Comparison of ENCODE assay signal across 8 cellular contexts in the genomic region with DNA sequence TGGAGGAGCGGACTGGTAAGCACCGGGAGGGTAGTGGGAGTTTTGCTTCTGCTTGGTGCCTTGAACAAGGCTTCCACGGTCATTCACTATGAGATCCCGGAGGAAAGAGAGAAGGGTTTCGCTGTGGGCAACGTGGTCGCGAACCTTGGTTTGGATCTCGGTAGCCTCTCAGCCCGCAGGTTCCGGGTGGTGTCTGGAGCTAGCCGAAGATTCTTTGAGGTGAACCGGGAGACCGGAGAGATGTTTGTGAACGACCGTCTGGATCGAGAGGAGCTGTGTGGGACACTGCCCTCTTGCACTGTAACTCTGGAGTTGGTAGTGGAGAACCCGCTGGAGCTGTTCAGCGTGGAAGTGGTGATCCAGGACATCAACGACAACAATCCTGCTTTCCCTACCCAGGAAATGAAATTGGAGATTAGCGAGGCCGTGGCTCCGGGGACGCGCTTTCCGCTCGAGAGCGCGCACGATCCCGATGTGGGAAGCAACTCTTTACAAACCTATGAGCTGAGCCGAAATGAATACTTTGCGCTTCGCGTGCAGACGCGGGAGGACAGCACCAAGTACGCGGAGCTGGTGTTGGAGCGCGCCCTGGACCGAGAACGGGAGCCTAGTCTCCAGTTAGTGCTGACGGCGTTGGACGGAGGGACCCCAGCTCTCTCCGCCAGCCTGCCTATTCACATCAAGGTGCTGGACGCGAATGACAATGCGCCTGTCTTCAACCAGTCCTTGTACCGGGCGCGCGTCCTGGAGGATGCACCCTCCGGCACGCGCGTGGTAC. TPM values are rescaled to one million over a fixed set of nuclear protein-coding genes. Genes with fewer than 3 reads are reported as not detected.
DNase-seq lines count a peak whose midpoint lies in the region; ATAC-seq, FAIRE-seq and TF ChIP-seq lines count a peak whose summit lies in the region.

No MANE protein-coding gene starts in this region.

- TF ChIP-seq EP300 in HepG2 (IDR thresholded peaks at IDR 0.05; ENCODE audit: low read depth in 2 of 2, low read length in 2 of 2) (no peak), HepG2 (CRISPR knock-in tag; IDR thresholded peaks at IDR 0.05; ENCODE audit: borderline replicate concordance) (no peak)

- intact Hi-C loops in colonic mucosa (cut with DNase I): loop anchor here (5.0 kb wide), 1 partner anchor 41 kb away; no protein-coding TSS in a partner anchor
- intact Hi-C loops in HepG2 (cut with micrococcal nuclease; ENCODE audit: unreplicated experiment): no loop called here

- DNase-seq in AG09309 (ENCODE audit: low read depth): peak; percentile 46
- DNase-seq in GM18507 (ENCODE audit: extremely low spot score, insufficient read length, low read depth): no peak
- DNase-seq in NT2/D1 (ENCODE audit: low read depth, low spot score): no peak
- DNase-seq in colonic mucosa: peak; percentile 63
- DNase-seq in HepG2 (ENCODE audit: low spot score): no peak
- DNase-seq in superior temporal gyrus (ENCODE audit: extremely low spot score): peak; percentile 61
- no peak for DNase-seq in stimulated activated CD8-positive, alpha-beta memory T cell treated with anti-CD3 and anti-CD28 coated beads, Interleukin-4, amount 100 ng/mL, for 48 hours

- H3K4me3 ChIP-seq in AG09309 (ENCODE audit: control insufficient read depth, low read depth, low read length) (peak overlapping the region; percentile 51), NT2/D1 (ENCODE audit: insufficient read length, low read depth) (peak overlapping the region; percentile 72), colonic mucosa (peak overlapping the region; percentile 46), HepG2 (replicated peaks in 1 of 3; ENCODE audit: insufficient read depth in 1 of 3, low read depth in 2 of 3, low read length in 3 of 3) (peak overlapping the region in 2 of 3 experiments; percentile 26 to 51; a peak in 3 of 6 replicates)

- in situ Hi-C loops in HepG2 (cut with HindIII; ENCODE audit: extremely low pct_ligation_motif_present, low pct_unique_long_range_greater_than_20kb): no loop called here

- no peaks in the 10 kb centered on the region for H3K9me3 ChIP-seq in NT2/D1 (ENCODE audit: insufficient read depth, low read length)
- no peaks in the 10 kb centered on the region for H3K9me3 ChIP-seq in colonic mucosa
- H3K9me3 ChIP-seq in HepG2 (ENCODE audit: low read length): no peaks in the 10 kb centered on the region

- CTCF ChIA-PET in HepG2 (lab: Yijun Ruan, JAX; ENCODE audit: low intra/inter-chr PET ratio, low total read pairs): no interaction called here

- no peak for TF ChIP-seq RAD21 in HepG2 (CRISPR knock-in tag; IDR thresholded peaks at IDR 0.05)

- no peaks in the 10 kb centered on the region for H3K79me2 ChIP-seq in HepG2 (ENCODE audit: insufficient read depth, low read length)

- peaks cover 4% of the 10 kb centered on the region for H3K4me1 ChIP-seq in NT2/D1 (ENCODE audit: insufficient read depth, insufficient read length)
- no peaks in the 10 kb centered on the region for H3K4me1 ChIP-seq in colonic mucosa
- H3K4me1 ChIP-seq in HepG2 (ENCODE audit: insufficient read depth, low read length): no peaks in the 10 kb centered on the region

- no peak for TF ChIP-seq POLR2A in HepG2 (IDR thresholded peaks at IDR 0.05; ENCODE audit: insufficient read depth in 1 of 2, low read depth in 2 of 2, low read length in 2 of 2)

- H3K27me3 ChIP-seq in NT2/D1 (ENCODE audit: insufficient read depth, insufficient read length): peaks cover 36% of the 10 kb centered on the region
- H3K27me3 ChIP-seq in colonic mucosa: no peaks in the 10 kb centered on the region
- H3K27me3 ChIP-seq in HepG2 (ENCODE audit: control insufficient read depth in 1 of 2, insufficient read depth in 2 of 2, low read length in 2 of 2): peaks cover 1 to 8% of the 10 kb centered on the region in 2 experiments; a peak in 2 of 5 replicates

- POLR2A ChIA-PET in HepG2 (lab: Yijun Ruan, JAX): no interaction called here

- peak; percentile 48 for FAIRE-seq in GM18507 (lab: Jason Lieb, UNC)
- FAIRE-seq in HepG2 (lab: Jason Lieb, UNC): no peak

- peak; percentile 21 for ATAC-seq in HG03064 (IDR thresholded peaks at IDR 0.05; ENCODE audit: low read depth, unreplicated experiment)
- ATAC-seq in HepG2: peak; percentile 60

- H4K20me1 ChIP-seq in HepG2 (ENCODE audit: insufficient read depth, low read length): no peaks in the 10 kb centered on the region

- H3K4me2 ChIP-seq in HepG2 (ENCODE audit: low read depth, low read length): peak overlapping the region; percentile 64

- H3K9ac ChIP-seq in NT2/D1 (ENCODE audit: insufficient read length, low read depth): peak overlapping the region; percentile 79
- peak overlapping the region; percentile 72 to 79 for H3K9ac ChIP-seq in colonic mucosa (ENCODE audit: low read depth in 2 of 2, low read length in 2 of 2)
- H3K9ac ChIP-seq in HepG2 (ENCODE audit: insufficient read depth, low read depth, low read length): no peak overlapping the region

- H2AFZ ChIP-seq in HepG2 (ENCODE audit: low read length): no peak overlapping the region

- TF ChIP-seq CTCF in AG09309 (IDR thresholded peaks at IDR 0.05; ENCODE audit: control insufficient read depth, insufficient read depth, low read depth, low read length, missing control alignments) (no peak), colonic mucosa (IDR thresholded peaks at IDR 0.05) (no peak), HepG2 (CRISPR knock-in tag; IDR thresholded peaks at IDR 0.05) (no peak)

- H3K36me3 ChIP-seq in NT2/D1 (ENCODE audit: insufficient read depth, insufficient read length, low read length) (no peaks in the 10 kb centered on the region), colonic mucosa (no peaks in the 10 kb centered on the region), HepG2 (replicated peaks in 1 of 2; ENCODE audit: control insufficient read depth in 1 of 2, insufficient read depth in 2 of 2, low read length in 2 of 2) (no peaks in the 10 kb centered on the region)

- BruUV-seq in HepG2 (replicated peaks; lab: Mats Ljungman, UMichigan): no TSS peak

- WGBS in HepG2 (ENCODE audit: low lambda C conversion rate): 72% methylated on average over 58 of the region's 58 CpGs

- H3K27ac ChIP-seq in colonic mucosa (peak overlapping the region; percentile 55), HepG2 (ENCODE audit: extremely low read length, insufficient read depth, low read length) (no peak overlapping the region)

RNA-seq across cellular contexts. Expression of a gene that starts 0.6 kb away (rescaled TPM):
- total RNA-seq in colonic mucosa (10 to 100 TPM; 13.1 to 22.2 TPM), HepG2 (2016; rRNA removed; fragmentation: Illumina TruSeq; extraction: Trizol) (0.20 and 0.21 TPM in 2 replicates)
- total RNA-seq in HepG2 (2016; cell fraction: cytosol; rRNA removed; fragmentation: Illumina TruSeq; extraction: Trizol; ENCODE audit: low read depth): not detected in 2 replicates
- total RNA-seq in HepG2 (2016; cell fraction: insoluble cytoplasmic fraction; rRNA removed; fragmentation: Illumina TruSeq; extraction: Trizol): 0.15 and 0.80 TPM in 2 replicates
- 0.22 and 0.34 TPM in 2 replicates for total RNA-seq in HepG2 (2016; cell fraction: membrane; rRNA removed; fragmentation: Illumina TruSeq; extraction: Trizol)
- 0.63 and 0.87 TPM in 2 replicates for total RNA-seq in HepG2 (2016; cell fraction: nucleus; rRNA removed; fragmentation: Illumina TruSeq; extraction: Trizol)
- polyA plus RNA-seq in HepG2 (2011; rRNA removed): 0.20 and 0.30 TPM in 2 replicates
- 0.11 and 0.19 TPM in 2 replicates for polyA plus RNA-seq in HepG2 (2011; cell fraction: cytosol; rRNA removed)
- 0.21 and 0.23 TPM in 2 replicates for polyA plus RNA-seq in HepG2 (2011; cell fraction: nucleus; rRNA removed)
- polyA plus RNA-seq in HepG2 (2012): 0.11 and 0.71 TPM in 2 replicates
- polyA plus RNA-seq in HepG2 (2016; cell fraction: cytosol; fragmentation: Illumina TruSeq; extraction: Trizol; ENCODE audit: low read depth): 0.09 and 0.20 TPM in 2 replicates
- polyA plus RNA-seq in HepG2 (2016; cell fraction: insoluble cytoplasmic fraction; fragmentation: Illumina TruSeq; extraction: Trizol; ENCODE audit: low read depth): 0.51 and 0.79 TPM in 2 replicates
- polyA plus RNA-seq in HepG2 (2016; cell fraction: membrane; fragmentation: Illumina TruSeq; extraction: Trizol; ENCODE audit: low read depth): 0.39 and 0.57 TPM in 2 replicates
- 3.5 and 4.2 TPM in 2 replicates for polyA plus RNA-seq in HepG2 (2016; cell fraction: nucleus; fragmentation: Illumina TruSeq; extraction: Trizol; ENCODE audit: insufficient read depth, low read depth)
- polyA minus RNA-seq in HepG2 (2011; rRNA and poly(A)+ RNA removed; ENCODE audit: low replicate concordance): 0.24 TPM in 1 of 2 replicates, not detected in the other
- 0.20 TPM in 1 of 2 replicates, not detected in the other for polyA minus RNA-seq in HepG2 (2011; cell fraction: cytosol; rRNA and poly(A)+ RNA removed)
- polyA minus RNA-seq in HepG2 (2011; cell fraction: nucleus; rRNA and poly(A)+ RNA removed): 0.77 and 0.87 TPM in 2 replicates

RNA-seq across cellular contexts. Expression of a gene that starts 8.5 kb away (rescaled TPM):
- under 1 TPM; 0.35 to 0.64 TPM for total RNA-seq in colonic mucosa
- 0.07 TPM in 1 of 2 replicates, not detected in the other for total RNA-seq in HepG2 (2016; rRNA removed; fragmentation: Illumina TruSeq; extraction: Trizol)
- not detected in 2 replicates for total RNA-seq in HepG2 (2016; cell fraction: cytosol; rRNA removed; fragmentation: Illumina TruSeq; extraction: Trizol; ENCODE audit: low read depth)
- total RNA-seq in HepG2 (2016; cell fraction: insoluble cytoplasmic fraction; rRNA removed; fragmentation: Illumina TruSeq; extraction: Trizol): 0.11 TPM in 1 of 2 replicates, not detected in the other
- total RNA-seq in HepG2 (2016; cell fraction: membrane; rRNA removed; fragmentation: Illumina TruSeq; extraction: Trizol): not detected in 2 replicates
- 0.44 and 0.47 TPM in 2 replicates for total RNA-seq in HepG2 (2016; cell fraction: nucleus; rRNA removed; fragmentation: Illumina TruSeq; extraction: Trizol)
- polyA plus RNA-seq in HepG2 (2011; rRNA removed): 0.10 TPM in 1 of 2 replicates, not detected in the other
- polyA plus RNA-seq in HepG2 (2011; cell fraction: cytosol; rRNA removed): not detected in 2 replicates
- polyA plus RNA-seq in HepG2 (2011; cell fraction: nucleus; rRNA removed): 0.07 and 0.11 TPM in 2 replicates
- polyA plus RNA-seq in HepG2 (2012): not detected in 2 replicates
- not detected in 2 replicates for polyA plus RNA-seq in HepG2 (2016; cell fraction: cytosol; fragmentation: Illumina TruSeq; extraction: Trizol; ENCODE audit: low read depth)
- polyA plus RNA-seq in HepG2 (2016; cell fraction: insoluble cytoplasmic fraction; fragmentation: Illumina TruSeq; extraction: Trizol; ENCODE audit: low read depth): not detected in 2 replicates
- not detected in 2 replicates for polyA plus RNA-seq in HepG2 (2016; cell fraction: membrane; fragmentation: Illumina TruSeq; extraction: Trizol; ENCODE audit: low read depth)
- polyA plus RNA-seq in HepG2 (2016; cell fraction: nucleus; fragmentation: Illumina TruSeq; extraction: Trizol; ENCODE audit: insufficient read depth, low read depth): not detected in 2 replicates
- 0.21 and 0.34 TPM in 2 replicates for polyA minus RNA-seq in HepG2 (2011; rRNA and poly(A)+ RNA removed; ENCODE audit: low replicate concordance)
- polyA minus RNA-seq in HepG2 (2011; cell fraction: cytosol; rRNA and poly(A)+ RNA removed): not detected in 2 replicates
- 0.39 and 0.99 TPM in 2 replicates for polyA minus RNA-seq in HepG2 (2011; cell fraction: nucleus; rRNA and poly(A)+ RNA removed)

RNA-seq across cellular contexts. Expression of a gene that starts 12.6 kb away (rescaled TPM):
- total RNA-seq in colonic mucosa (under 1 TPM; 0.32 to 0.64 TPM), HepG2 (2016; rRNA removed; fragmentation: Illumina TruSeq; extraction: Trizol) (not detected in 2 replicates)
- total RNA-seq in HepG2 (2016; cell fraction: cytosol; rRNA removed; fragmentation: Illumina TruSeq; extraction: Trizol; ENCODE audit: low read depth): not detected in 2 replicates
- total RNA-seq in HepG2 (2016; cell fraction: insoluble cytoplasmic fraction; rRNA removed; fragmentation: Illumina TruSeq; extraction: Trizol): 0.06 TPM in 1 of 2 replicates, not detected in the other
- total RNA-seq in HepG2 (2016; cell fraction: membrane; rRNA removed; fragmentation: Illumina TruSeq; extraction: Trizol): not detected in 2 replicates
- total RNA-seq in HepG2 (2016; cell fraction: nucleus; rRNA removed; fragmentation: Illumina TruSeq; extraction: Trizol): 0.13 TPM in 1 of 2 replicates, not detected in the other
- polyA plus RNA-seq in HepG2 (2011; rRNA removed): 0.03 TPM in 1 of 2 replicates, not detected in the other
- polyA plus RNA-seq in HepG2 (2011; cell fraction: cytosol; rRNA removed): not detected in 2 replicates
- 0.21 and 0.23 TPM in 2 replicates for polyA plus RNA-seq in HepG2 (2011; cell fraction: nucleus; rRNA removed)
- not detected in 2 replicates for polyA plus RNA-seq in HepG2 (2012)
- not detected in 2 replicates for polyA plus RNA-seq in HepG2 (2016; cell fraction: cytosol; fragmentation: Illumina TruSeq; extraction: Trizol; ENCODE audit: low read depth)
- not detected in 2 replicates for polyA plus RNA-seq in HepG2 (2016; cell fraction: insoluble cytoplasmic fraction; fragmentation: Illumina TruSeq; extraction: Trizol; ENCODE audit: low read depth)
- not detected in 2 replicates for polyA plus RNA-seq in HepG2 (2016; cell fraction: membrane; fragmentation: Illumina TruSeq; extraction: Trizol; ENCODE audit: low read depth)
- polyA plus RNA-seq in HepG2 (2016; cell fraction: nucleus; fragmentation: Illumina TruSeq; extraction: Trizol; ENCODE audit: insufficient read depth, low read depth): 0.25 TPM in 1 of 2 replicates, not detected in the other
- polyA minus RNA-seq in HepG2 (2011; rRNA and poly(A)+ RNA removed; ENCODE audit: low replicate concordance): 0.74 TPM in 1 of 2 replicates, not detected in the other
- polyA minus RNA-seq in HepG2 (2011; cell fraction: cytosol; rRNA and poly(A)+ RNA removed): not detected in 2 replicates
- polyA minus RNA-seq in HepG2 (2011; cell fraction: nucleus; rRNA and poly(A)+ RNA removed): 0.37 and 0.39 TPM in 2 replicates

RNA-seq across cellular contexts. Expression of a gene that starts 46.0 kb away (rescaled TPM):
- 1 to 10 TPM; 1.0 to 1.5 TPM for total RNA-seq in colonic mucosa
- total RNA-seq in HepG2 (2016; rRNA removed; fragmentation: Illumina TruSeq; extraction: Trizol): 0.13 TPM in 1 of 2 replicates, not detected in the other
- total RNA-seq in HepG2 (2016; cell fraction: cytosol; rRNA removed; fragmentation: Illumina TruSeq; extraction: Trizol; ENCODE audit: low read depth): not detected in 2 replicates
- total RNA-seq in HepG2 (2016; cell fraction: insoluble cytoplasmic fraction; rRNA removed; fragmentation: Illumina TruSeq; extraction: Trizol): 0.06 and 0.13 TPM in 2 replicates
- total RNA-seq in HepG2 (2016; cell fraction: membrane; rRNA removed; fragmentation: Illumina TruSeq; extraction: Trizol): not detected in 2 replicates
- total RNA-seq in HepG2 (2016; cell fraction: nucleus; rRNA removed; fragmentation: Illumina TruSeq; extraction: Trizol): 0.31 and 0.37 TPM in 2 replicates
- polyA plus RNA-seq in HepG2 (2011; rRNA removed): 0.03 and 0.07 TPM in 2 replicates
- polyA plus RNA-seq in HepG2 (2011; cell fraction: cytosol; rRNA removed): not detected in 2 replicates
- polyA plus RNA-seq in HepG2 (2011; cell fraction: nucleus; rRNA removed): 0.42 and 0.54 TPM in 2 replicates
- not detected in 2 replicates for polyA plus RNA-seq in HepG2 (2012)
- polyA plus RNA-seq in HepG2 (2016; cell fraction: cytosol; fragmentation: Illumina TruSeq; extraction: Trizol; ENCODE audit: low read depth): not detected in 2 replicates
- polyA plus RNA-seq in HepG2 (2016; cell fraction: insoluble cytoplasmic fraction; fragmentation: Illumina TruSeq; extraction: Trizol; ENCODE audit: low read depth): not detected in 2 replicates
- not detected in 2 replicates for polyA plus RNA-seq in HepG2 (2016; cell fraction: membrane; fragmentation: Illumina TruSeq; extraction: Trizol; ENCODE audit: low read depth)
- polyA plus RNA-seq in HepG2 (2016; cell fraction: nucleus; fragmentation: Illumina TruSeq; extraction: Trizol; ENCODE audit: insufficient read depth, low read depth): not detected in 2 replicates
- 0.26 TPM in 1 of 2 replicates, not detected in the other for polyA minus RNA-seq in HepG2 (2011; rRNA and poly(A)+ RNA removed; ENCODE audit: low replicate concordance)
- not detected in 2 replicates for polyA minus RNA-seq in HepG2 (2011; cell fraction: cytosol; rRNA and poly(A)+ RNA removed)
- 0.90 and 1.7 TPM in 2 replicates for polyA minus RNA-seq in HepG2 (2011; cell fraction: nucleus; rRNA and poly(A)+ RNA removed)

RNA-seq across cellular contexts. Expression of a gene that starts 55.5 kb away (rescaled TPM):
- total RNA-seq in colonic mucosa: 1 to 10 TPM; 1.3 to 1.6 TPM
- total RNA-seq in HepG2 (2016; rRNA removed; fragmentation: Illumina TruSeq; extraction: Trizol): 0.24 TPM in 1 of 2 replicates, not detected in the other
- total RNA-seq in HepG2 (2016; cell fraction: cytosol; rRNA removed; fragmentation: Illumina TruSeq; extraction: Trizol; ENCODE audit: low read depth): not detected in 2 replicates
- 0.28 TPM in 1 of 2 replicates, not detected in the other for total RNA-seq in HepG2 (2016; cell fraction: insoluble cytoplasmic fraction; rRNA removed; fragmentation: Illumina TruSeq; extraction: Trizol)
- total RNA-seq in HepG2 (2016; cell fraction: membrane; rRNA removed; fragmentation: Illumina TruSeq; extraction: Trizol): not detected in 2 replicates
- total RNA-seq in HepG2 (2016; cell fraction: nucleus; rRNA removed; fragmentation: Illumina TruSeq; extraction: Trizol): 0.84 and 0.94 TPM in 2 replicates
- polyA plus RNA-seq in HepG2 (2011; rRNA removed): 0.04 and 0.05 TPM in 2 replicates
- not detected in 2 replicates for polyA plus RNA-seq in HepG2 (2011; cell fraction: cytosol; rRNA removed)
- 0.43 and 0.45 TPM in 2 replicates for polyA plus RNA-seq in HepG2 (2011; cell fraction: nucleus; rRNA removed)
- 0.07 TPM in 1 of 2 replicates, not detected in the other for polyA plus RNA-seq in HepG2 (2012)
- polyA plus RNA-seq in HepG2 (2016; cell fraction: cytosol; fragmentation: Illumina TruSeq; extraction: Trizol; ENCODE audit: low read depth): not detected in 2 replicates
- polyA plus RNA-seq in HepG2 (2016; cell fraction: insoluble cytoplasmic fraction; fragmentation: Illumina TruSeq; extraction: Trizol; ENCODE audit: low read depth): not detected in 2 replicates
- not detected in 2 replicates for polyA plus RNA-seq in HepG2 (2016; cell fraction: membrane; fragmentation: Illumina TruSeq; extraction: Trizol; ENCODE audit: low read depth)
- polyA plus RNA-seq in HepG2 (2016; cell fraction: nucleus; fragmentation: Illumina TruSeq; extraction: Trizol; ENCODE audit: insufficient read depth, low read depth): 0.23 TPM in 1 of 2 replicates, not detected in the other
- polyA minus RNA-seq in HepG2 (2011; rRNA and poly(A)+ RNA removed; ENCODE audit: low replicate concordance): 0.09 and 0.50 TPM in 2 replicates
- polyA minus RNA-seq in HepG2 (2011; cell fraction: cytosol; rRNA and poly(A)+ RNA removed): not detected in 2 replicates
- polyA minus RNA-seq in HepG2 (2011; cell fraction: nucleus; rRNA and poly(A)+ RNA removed): 3.2 and 3.5 TPM in 2 replicates

Comparison
In these comparisons a context has a peak if more than half of its experiments do, and no peak if none do; other contexts are left out.
1. DNase-seq: peak in AG09309 (single experiment), colonic mucosa (single experiment) and superior temporal gyrus (single experiment); none in GM18507 (single experiment), NT2/D1 (single experiment), HepG2 (single experiment) and stimulated activated CD8-positive, alpha-beta memory T cell treated with anti-CD3 and anti-CD28 coated beads, Interleukin-4, amount 100 ng/mL, for 48 hours (single experiment).
2. RNA of a gene that starts 0.6 kb away (total RNA-seq): 13.1 to 22.2 TPM in colonic mucosa; 0.15 to 0.87 TPM in HepG2; every median in the first group is over 4 times any median in the second.
3. Peak in every context shown above with its lines, with median percentiles within 50 percentile points of each other: H3K4me3 ChIP-seq.